14 cellular contexts compared by ENCODE assay signal in genomic region chr4:24160358-24160757, GRCh38.
"Had no signal": no experiment of that assay in that cellular context is flagged by ENCODE, and none has a peak within 500 bp of the region (broad histone marks: within the 10 kb centered on the region; RNA-seq: fewer than 3 reads in every experiment).

No MANE protein-coding gene starts in this region.

- DNase-seq: activated CD4-positive, alpha-beta T cell treated with anti-CD3 and anti-CD28 coated beads, Interleukin-2, amount 50 U/mL, for 48 hours; activated CD4-positive, CD25-positive, alpha-beta regulatory T cell treated with anti-CD3 and anti-CD28 coated beads, Interleukin-2, amount 50 U/mL, for 72 hours; activated CD8-positive, alpha-beta memory T cell treated with anti-CD3 and anti-CD28 coated beads, Interleukin-2, amount 10 ng/mL, durations not matched to agents 7 days and 5 days; activated effector memory CD4-positive, alpha-beta T cell treated with Interleukin-2 at 50 U/mL for 16 hours; activated T-cell treated with anti-CD3 and anti-CD28 coated beads, Interleukin-2, amount 50 U/mL, for 24 hours; amniotic stem cell; colonic mucosa; gastrocnemius medialis; mammary epithelial cell; psoas muscle; stimulated activated CD4-positive, alpha-beta T cell treated with anti-CD3 and anti-CD28 coated beads, Interleukin-2, amount 100 ng/mL, for 24 hours; stimulated activated naive B cell treated with anti-CD40 and anti-IgM and Interleukin-4, amounts not matched to agents 10 μg/mL and 1 μg/mL and 100 μg/mL, for 72 hours; transverse colon had no signal

- H3K4me1 ChIP-seq: colonic mucosa, gastrocnemius medialis, psoas muscle, transverse colon had no signal

- H3K27ac ChIP-seq: colonic mucosa, gastrocnemius medialis, psoas muscle, transverse colon had no signal

- H3K9me3 ChIP-seq: colonic mucosa, gastrocnemius medialis, psoas muscle, transverse colon had no signal

- H3K4me3 ChIP-seq: colonic mucosa, gastrocnemius medialis, psoas muscle, transverse colon had no signal

- H3K27me3 ChIP-seq: colonic mucosa, gastrocnemius medialis, transverse colon had no signal

- H3K36me3 ChIP-seq: colonic mucosa, gastrocnemius medialis, transverse colon had no signal

- ATAC-seq: activated CD8-positive, alpha-beta memory T cell treated with anti-CD3 and anti-CD28 coated beads, Interleukin-2, amount 10 ng/mL, durations not matched to agents 7 days and 5 days; gastrocnemius medialis; sciatic nerve; stimulated activated naive B cell treated with anti-CD40 and anti-IgM and Interleukin-4, amounts not matched to agents 10 μg/mL and 1 μg/mL and 100 μg/mL, for 72 hours had no signal
